Comparison of ENCODE assay signal across 17 cellular contexts in genomic region chr5:95583992-95584391, GRCh38. TPM values are rescaled to one million over a fixed set of nuclear protein-coding genes. Genes with fewer than 3 reads are reported as not detected.
DNase-seq lines count a peak whose midpoint lies in the region; ATAC-seq, FAIRE-seq and TF ChIP-seq lines count a peak whose summit lies in the region.
"Had no signal": no experiment of that assay in that cellular context is flagged by ENCODE, and none has a peak within 500 bp of the region (broad histone marks: within the 10 kb centered on the region; RNA-seq: fewer than 3 reads in every experiment).

No MANE protein-coding gene starts in this region.

- no peaks in the 10 kb centered on the region for H3K9me2 ChIP-seq in neural cell (ENCODE audit: insufficient read depth, low read length)

- TF ChIP-seq EP300 in neural cell (conservative IDR thresholded peaks at IDR 0.05; ENCODE audit: poor library complexity, severe bottlenecking), result peak; percentile 57

- H4K20me1 ChIP-seq in neural cell (ENCODE audit: insufficient read depth), result no peaks in the 10 kb centered on the region

- POLR2A ChIA-PET in Panc1 (lab: Charles Lee), result no interaction called here

- in situ Hi-C loops in Panc1 (cut with HindIII; ENCODE audit: low pct_unique_long_range_greater_than_20kb, low sequenced_read_pairs), result no loop called here

- no peak for TF ChIP-seq POLR2A in GM12891 (IDR thresholded peaks at IDR 0.05; ENCODE audit: low read depth, low read length)

- H3K9me3 ChIP-seq in Panc1 (ENCODE audit: control insufficient read depth, insufficient read depth, low read depth, low read length), result no peaks in the 10 kb centered on the region
- H3K9me3 ChIP-seq in neural cell (ENCODE audit: low read length), result no peaks in the 10 kb centered on the region

- no peaks in the 10 kb centered on the region for H3F3A ChIP-seq in neural cell (ENCODE audit: insufficient read depth, low read length, poor library complexity, severe bottlenecking)

- H3K4me3 ChIP-seq in Panc1 (ENCODE audit: low read depth in 2 of 2, low read length in 2 of 2) (no peak overlapping the region), bronchial epithelial cell (ENCODE audit: low read depth, low read length) (no peak overlapping the region), neural cell (ENCODE audit: low read length) (peak overlapping the region; percentile 14)

- H3K27me3 ChIP-seq in Panc1 (ENCODE audit: control insufficient read depth, insufficient read depth, low read length) (no peaks in the 10 kb centered on the region), bronchial epithelial cell (ENCODE audit: control insufficient read depth, insufficient read depth, low read length) (no peaks in the 10 kb centered on the region), neural cell (ENCODE audit: insufficient read depth, low read depth, low read length) (no peaks in the 10 kb centered on the region)

- no peak overlapping the region for H3K27ac ChIP-seq in Panc1 (ENCODE audit: low read length)
- no peak overlapping the region for H3K27ac ChIP-seq in neural cell (ENCODE audit: low read length)
- H3K27ac ChIP-seq: C4-2B, HL-60 had no signal

- DNase-seq in GM12891 (ENCODE audit: insufficient read length, low spot score), result no peak
- DNase-seq in Panc1 (ENCODE audit: low read depth, low spot score), result no peak
- DNase-seq in bronchial epithelial cell (ENCODE audit: low read depth), result peak; percentile 58
- DNase-seq in C1 segment of cervical spinal cord (lab: John Stamatoyannopoulos, UW), result no peak
- DNase-seq in stimulated activated naive CD8-positive, alpha-beta T cell treated with anti-CD3 and anti-CD28 coated beads, Interleukin-15, Interleukin-2, amounts not matched to agents 100 U/mL and 50 U/mL, for 24 hours, result no peak
- DNase-seq: CD4-positive, alpha-beta memory T cell; DMS153; DMS79 treated with DMSO at 0.1 percent for 48 hours; EL; GDM1; KBM-7 had no signal

- H3K79me2 ChIP-seq in neural cell (replicated peaks; ENCODE audit: insufficient read depth, low read length), result no peaks in the 10 kb centered on the region

- no peak overlapping the region for H2AFZ ChIP-seq in neural cell (ENCODE audit: low read depth, low read length)

- no peak for TF ChIP-seq CTCF in Panc1 (IDR thresholded peaks at IDR 0.05)
- no peak for TF ChIP-seq CTCF in bronchial epithelial cell (IDR thresholded peaks at IDR 0.05; ENCODE audit: insufficient read depth, low read length, severe bottlenecking)
- TF ChIP-seq CTCF in neural cell (IDR thresholded peaks at IDR 0.05; ENCODE audit: poor library complexity, severe bottlenecking), result no peak

- H3K4me1 ChIP-seq in Panc1 (ENCODE audit: control insufficient read depth, insufficient read depth, low read length), result no peaks in the 10 kb centered on the region

- H3K4me2 ChIP-seq in neural cell (ENCODE audit: low read length), result peak overlapping the region; percentile 9

- intact Hi-C loops in Panc1 (cut with micrococcal nuclease; ENCODE audit: unreplicated experiment), result no loop called here

- CTCF ChIA-PET in Panc1 (lab: Charles Lee), result no interaction called here

- H3K36me3 ChIP-seq in Panc1 (ENCODE audit: control insufficient read depth, insufficient read depth, low read length), result no peaks in the 10 kb centered on the region; the same call in 1 of the 2 replicates
- no peaks in the 10 kb centered on the region for H3K36me3 ChIP-seq in bronchial epithelial cell (ENCODE audit: control insufficient read depth, insufficient read depth, low read length)
- no peaks in the 10 kb centered on the region for H3K36me3 ChIP-seq in neural cell (ENCODE audit: insufficient read depth, low read length)

- no TSS peak for BruUV-seq in Panc1 (replicated peaks; lab: Mats Ljungman, UMichigan)

- ATAC-seq in Panc1, result peak; percentile 65; the same call in 1 of the 2 replicates
- ATAC-seq in stimulated activated naive CD8-positive, alpha-beta T cell treated with anti-CD3 and anti-CD28 coated beads, Interleukin-15, Interleukin-2, amounts not matched to agents 100 U/mL and 50 U/mL, for 24 hours, result no peak
- no peak for ATAC-seq in HG03159 (IDR thresholded peaks at IDR 0.05; ENCODE audit: unreplicated experiment)

- no peak for TF ChIP-seq RAD21 in neural cell (conservative IDR thresholded peaks at IDR 0.05)

- FAIRE-seq in GM12891 (lab: Jason Lieb, UNC), result peak; percentile 16
- FAIRE-seq in bronchial epithelial cell (lab: Jason Lieb, UNC), result no peak
- FAIRE-seq: A204.1 had no signal

- H3K9ac ChIP-seq in neural cell (ENCODE audit: low read length), result no peak overlapping the region

TF ChIP-seq in GM12891, 5 proteins besides CTCF, POLR2A, EP300 and RAD21:
- TF ChIP-seq POU2F2 (IDR thresholded peaks at IDR 0.05; ENCODE audit: low read depth, low read length) (no peak), PAX5 (IDR thresholded peaks at IDR 0.05; ENCODE audit: insufficient read depth, low read length, severe bottlenecking) (no peak), SPI1 (IDR thresholded peaks at IDR 0.05; ENCODE audit: low read depth, low read length) (no peak)

TF ChIP-seq in neural cell, 6 proteins besides CTCF, POLR2A, EP300 and RAD21:
- TF ChIP-seq EZH2 (IDR thresholded peaks at IDR 0.05; ENCODE audit: borderline replicate concordance, insufficient read depth, low read length, poor library complexity, severe bottlenecking) (no peak), SMC3 (conservative IDR thresholded peaks at IDR 0.05; ENCODE audit: poor library complexity) (no peak), MXI1 (conservative IDR thresholded peaks at IDR 0.05; ENCODE audit: poor library complexity, severe bottlenecking) (no peak), POLR2AphosphoS5 (IDR thresholded peaks at IDR 0.05) (no peak), REST (IDR thresholded peaks at IDR 0.05; ENCODE audit: borderline replicate concordance) (no peak), TAF1 (IDR thresholded peaks at IDR 0.05; ENCODE audit: low read depth) (no peak)

RNA-seq across cellular contexts. Expression of gene ARSK, which starts 29.1 kb away (rescaled TPM):
- 3.3 TPM for polyA plus RNA-seq in GM12891 (2012; ENCODE audit: low read depth, missing spikeins)
- total RNA-seq in Panc1 (2021; ENCODE audit: unreplicated experiment) (13.7 TPM), bronchial epithelial cell (7.4 and 9.0 TPM in 2 replicates)
- 7.2 TPM for polyA plus RNA-seq in Panc1 (2012; ENCODE audit: insufficient read length)
- 2.8 and 3.7 TPM in 2 replicates for polyA plus RNA-seq in neural cell
- 3.9 and 4.7 TPM in 2 replicates for polyA minus RNA-seq in neural cell

RNA-seq across cellular contexts. Expression of gene SKIC3, which starts 29.2 kb away (rescaled TPM):
- 22.0 TPM for polyA plus RNA-seq in GM12891 (2012; ENCODE audit: low read depth, missing spikeins)
- total RNA-seq in Panc1 (2021; ENCODE audit: unreplicated experiment) (69.1 TPM), bronchial epithelial cell (117 and 125 TPM in 2 replicates)
- polyA plus RNA-seq in Panc1 (2012; ENCODE audit: insufficient read length), result 22.4 TPM
- 119 and 145 TPM in 2 replicates for polyA plus RNA-seq in neural cell
- 185 and 213 TPM in 2 replicates for polyA minus RNA-seq in neural cell

RNA-seq across cellular contexts. Expression of gene GPR150, which starts 35.9 kb away (rescaled TPM):
- polyA plus RNA-seq in GM12891 (2012; ENCODE audit: low read depth, missing spikeins), result 0.42 TPM
- total RNA-seq in Panc1 (2021; ENCODE audit: unreplicated experiment) (0.54 TPM), bronchial epithelial cell (0.26 TPM in 2 replicates)
- 0.57 TPM for polyA plus RNA-seq in Panc1 (2012; ENCODE audit: insufficient read length)
- 0.22 TPM in 1 of 2 replicates, not detected in the other for polyA plus RNA-seq in neural cell
- polyA minus RNA-seq in neural cell, result 0.23 TPM in 1 of 2 replicates, not detected in the other
- total RNA-seq: H4 had no signal
